ENCODE assay signal across 27 cellular contexts in genomic region chr9:81804306-81804705, GRCh38.
DNase-seq lines count a peak whose midpoint lies in the region; ATAC-seq and TF ChIP-seq lines count a peak whose summit lies in the region.
"Had no signal": no experiment of that assay in that cellular context is flagged by ENCODE, and none has a peak within 500 bp of the region (broad histone marks: within the 10 kb centered on the region; RNA-seq: fewer than 3 reads in every experiment).

No MANE protein-coding gene starts in this region.

- peaks cover 21% of the 10 kb centered on the region for H3K4me1 ChIP-seq in GM23248 (ENCODE audit: insufficient read depth)
- no peaks in the 10 kb centered on the region for H3K4me1 ChIP-seq in muscle layer of duodenum (ENCODE audit: control insufficient read depth in 1 of 2, insufficient read depth in 2 of 2, low read length in 2 of 2)
- H3K4me1 ChIP-seq in foreskin keratinocyte: no peaks in the 10 kb centered on the region
- H3K4me1 ChIP-seq: HAP-1, right atrium auricular region had no signal

- DNase-seq in A172 (ENCODE audit: low spot score) (peak; percentile 22), GM23248 (peak; percentile 72), chondrocyte (ENCODE audit: low spot score) (no peak), Kasumi-1 (lab: John Stamatoyannopoulos, UW) (no peak), T-helper 17 cell (no peak), NCI-H226 (no peak), foreskin keratinocyte (no peak)
- DNase-seq: 8988T; activated CD4-positive, alpha-beta T cell treated with anti-CD3 and anti-CD28 coated beads for 1 hour; activated CD8-positive, alpha-beta memory T cell treated with anti-CD3 and anti-CD28 coated beads for 24 hours; activated naive CD4-positive, alpha-beta T cell treated with anti-CD3 and anti-CD28 coated beads, Interleukin-2, amount 10 ng/mL, durations not matched to agents 7 days and 5 days; activated T-cell treated with anti-CD3 and anti-CD28 coated beads, Interleukin-2, amount 50 U/mL, for 4 hours; central memory CD4-positive, alpha-beta T cell; naive thymus-derived CD4-positive, alpha-beta T cell; NCI-H1092; NCI-H1930; NCI-H345; NCI-H82; SHP77; stomach; trophoblast cell had no signal

- in situ Hi-C loops in GM23248 (cut with MboI): no loop called here

- ATAC-seq in T-helper 17 cell (no peak), foreskin keratinocyte (no peak)
- ATAC-seq: activated T-cell treated with anti-CD3 and anti-CD28 coated beads, Interleukin-2, amount 50 U/mL, for 4 hours; naive thymus-derived CD4-positive, alpha-beta T cell had no signal

- no peaks in the 10 kb centered on the region for H3K27me3 ChIP-seq in GM23248 (replicated peaks; ENCODE audit: insufficient read depth)
- H3K27me3 ChIP-seq in muscle layer of duodenum (ENCODE audit: low read depth, low read length): no peaks in the 10 kb centered on the region
- H3K27me3 ChIP-seq in foreskin keratinocyte: no peaks in the 10 kb centered on the region
- H3K27me3 ChIP-seq: right atrium auricular region, stomach had no signal

- peaks cover 33% of the 10 kb centered on the region for H3F3A ChIP-seq in GM23248 (ENCODE audit: insufficient read depth)

- H3K9ac ChIP-seq in GM23248: no peak overlapping the region

- H3K27me3 Mint-ChIP-seq in chondrocyte (ENCODE audit: low read depth) (no peaks in the 10 kb centered on the region), T-helper 17 cell (no peaks in the 10 kb centered on the region)
- H3K27me3 Mint-ChIP-seq: activated naive CD4-positive, alpha-beta T cell treated with anti-CD3 and anti-CD28 coated beads, Interleukin-2, amount 10 ng/mL, durations not matched to agents 7 days and 5 days; memory B cell had no signal

- 37 to 44% methylated on average over 5 of the region's 5 CpGs for WGBS in GM23248 (ENCODE audit: low coverage in 1 of 2, low lambda C conversion rate in 2 of 2, missing lambda C conversion rate in 2 of 2), 2 experiments

- H3K9me2 ChIP-seq in GM23248 (ENCODE audit: insufficient read depth): no peaks in the 10 kb centered on the region

- H3K27ac Mint-ChIP-seq in chondrocyte (ENCODE audit: unreplicated experiment) (peak overlapping the region; percentile 32), T-helper 17 cell (no peak overlapping the region)
- H3K27ac Mint-ChIP-seq: activated naive CD4-positive, alpha-beta T cell treated with anti-CD3 and anti-CD28 coated beads, Interleukin-2, amount 10 ng/mL, durations not matched to agents 7 days and 5 days; memory B cell; naive thymus-derived CD4-positive, alpha-beta T cell had no signal

- H3K4me3 Mint-ChIP-seq in chondrocyte (ENCODE audit: unreplicated experiment) (no peak overlapping the region), T-helper 17 cell (no peak overlapping the region)
- H3K4me3 Mint-ChIP-seq: activated naive CD4-positive, alpha-beta T cell treated with anti-CD3 and anti-CD28 coated beads, Interleukin-2, amount 10 ng/mL, durations not matched to agents 7 days and 5 days; activated T-cell treated with anti-CD3 and anti-CD28 coated beads, Interleukin-2, amount 50 U/mL, for 4 hours; memory B cell; naive thymus-derived CD4-positive, alpha-beta T cell had no signal

- H3K36me3 ChIP-seq in GM23248 (ENCODE audit: low read depth) (no peaks in the 10 kb centered on the region), muscle layer of duodenum (ENCODE audit: control insufficient read depth in 1 of 2, insufficient read depth in 2 of 2, low read length in 2 of 2) (no peaks in the 10 kb centered on the region)
- H3K36me3 ChIP-seq: HAP-1, right atrium auricular region, stomach had no signal

- no peak overlapping the region for H3K4me3 ChIP-seq in GM23248
- H3K4me3 ChIP-seq in muscle layer of duodenum (ENCODE audit: low read depth in 1 of 2, low read length in 2 of 2): no peak overlapping the region
- H3K4me3 ChIP-seq: HAP-1, right atrium auricular region, stomach had no signal

- no peaks in the 10 kb centered on the region for H3K79me2 ChIP-seq in GM23248 (ENCODE audit: insufficient read depth)

- H3K27ac ChIP-seq in GM23248: peak overlapping the region; percentile 50
- H3K27ac ChIP-seq in muscle layer of duodenum (ENCODE audit: low read length): peak overlapping the region; percentile 64
- no peak overlapping the region for H3K27ac ChIP-seq in foreskin keratinocyte
- H3K27ac ChIP-seq: C4-2B, epithelial cell of prostate, right atrium auricular region had no signal

- no peaks in the 10 kb centered on the region for H3K36me3 Mint-ChIP-seq in chondrocyte (ENCODE audit: low read depth)
- H3K36me3 Mint-ChIP-seq in T-helper 17 cell (ENCODE audit: low read depth): no peaks in the 10 kb centered on the region
- H3K36me3 Mint-ChIP-seq: activated naive CD4-positive, alpha-beta T cell treated with anti-CD3 and anti-CD28 coated beads, Interleukin-2, amount 10 ng/mL, durations not matched to agents 7 days and 5 days; memory B cell; naive thymus-derived CD4-positive, alpha-beta T cell had no signal

- no peaks in the 10 kb centered on the region for H3K9me3 Mint-ChIP-seq in chondrocyte (ENCODE audit: low read depth)
- H3K9me3 Mint-ChIP-seq: activated naive CD4-positive, alpha-beta T cell treated with anti-CD3 and anti-CD28 coated beads, Interleukin-2, amount 10 ng/mL, durations not matched to agents 7 days and 5 days; activated T-cell treated with anti-CD3 and anti-CD28 coated beads, Interleukin-2, amount 50 U/mL, for 4 hours; memory B cell had no signal

- H2AFZ ChIP-seq in GM23248: peak overlapping the region; percentile 42

- TF ChIP-seq CTCF in chondrocyte (IDR thresholded peaks at IDR 0.05) (no peak), foreskin keratinocyte (conservative IDR thresholded peaks at IDR 0.05) (no peak)

- H3K4me2 ChIP-seq in GM23248 (ENCODE audit: unreplicated experiment): peak overlapping the region; percentile 6

- H3K9me3 ChIP-seq in GM23248 (ENCODE audit: low read depth) (no peaks in the 10 kb centered on the region), muscle layer of duodenum (ENCODE audit: control insufficient read depth in 1 of 2, low read length in 2 of 2) (no peaks in the 10 kb centered on the region), T-helper 17 cell (ENCODE audit: control insufficient read depth, low read length, poor library complexity, severe bottlenecking) (no peaks in the 10 kb centered on the region)
- H3K9me3 ChIP-seq: HAP-1, right atrium auricular region, stomach had no signal

- peaks cover 8% of the 10 kb centered on the region for H3K4me1 Mint-ChIP-seq in chondrocyte (ENCODE audit: low read depth)
- H3K4me1 Mint-ChIP-seq in T-helper 17 cell: no peaks in the 10 kb centered on the region
- H3K4me1 Mint-ChIP-seq: activated naive CD4-positive, alpha-beta T cell treated with anti-CD3 and anti-CD28 coated beads, Interleukin-2, amount 10 ng/mL, durations not matched to agents 7 days and 5 days; memory B cell; naive thymus-derived CD4-positive, alpha-beta T cell had no signal

- H4K20me1 ChIP-seq in GM23248 (ENCODE audit: insufficient read depth): no peaks in the 10 kb centered on the region

Comparison
In these comparisons a context has a peak if more than half of its experiments do, and no peak if none do; other contexts are left out.
1. DNase-seq: peak in A172 (single experiment) and GM23248 (single experiment); none in chondrocyte (single experiment), Kasumi-1 (0 of 2), T-helper 17 cell (0 of 3), NCI-H226 (single experiment) and foreskin keratinocyte (0 of 2).